1 cellular context compared by ENCODE assay signal in the genomic region with DNA sequence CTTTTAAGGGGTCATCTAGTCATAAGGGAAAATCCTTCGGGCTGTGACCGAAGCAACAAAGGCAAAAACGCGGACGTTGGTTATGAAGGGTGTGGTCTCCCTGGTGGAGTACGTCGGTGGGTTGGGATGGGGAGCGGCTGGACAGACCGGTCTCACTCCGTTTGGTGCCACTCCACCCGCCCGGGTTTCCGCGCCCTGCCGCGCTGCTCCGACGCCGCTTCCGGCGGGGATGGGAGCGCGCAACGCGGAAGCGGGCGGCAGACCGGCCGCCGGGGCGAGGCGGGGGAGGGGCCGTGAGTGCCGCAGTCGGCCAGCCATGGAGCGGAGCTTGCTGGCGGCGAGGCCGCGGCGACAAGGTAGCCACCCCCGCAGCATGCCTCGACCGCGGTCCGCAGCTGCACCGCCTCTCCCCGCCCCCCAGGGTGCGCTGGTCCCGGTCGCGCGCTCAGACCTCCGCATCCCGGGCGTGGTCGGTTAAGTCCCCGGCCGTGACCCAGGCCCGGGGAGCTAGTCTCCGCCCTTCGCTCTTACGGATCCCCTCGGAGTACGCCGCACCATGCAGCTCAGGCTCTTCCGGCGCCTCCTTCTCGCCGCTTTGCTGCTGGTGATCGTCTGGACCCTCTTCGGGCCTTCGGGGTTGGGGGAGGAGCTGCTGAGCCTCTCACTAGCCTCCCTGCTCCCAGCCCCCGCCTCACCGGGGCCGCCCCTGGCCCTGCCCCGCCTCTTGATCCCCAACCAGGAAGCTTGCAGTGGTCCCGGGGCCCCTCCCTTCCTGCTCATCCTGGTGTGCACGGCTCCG.
TF ChIP-seq lines count a peak whose summit lies in the region.

A gene with protein sequence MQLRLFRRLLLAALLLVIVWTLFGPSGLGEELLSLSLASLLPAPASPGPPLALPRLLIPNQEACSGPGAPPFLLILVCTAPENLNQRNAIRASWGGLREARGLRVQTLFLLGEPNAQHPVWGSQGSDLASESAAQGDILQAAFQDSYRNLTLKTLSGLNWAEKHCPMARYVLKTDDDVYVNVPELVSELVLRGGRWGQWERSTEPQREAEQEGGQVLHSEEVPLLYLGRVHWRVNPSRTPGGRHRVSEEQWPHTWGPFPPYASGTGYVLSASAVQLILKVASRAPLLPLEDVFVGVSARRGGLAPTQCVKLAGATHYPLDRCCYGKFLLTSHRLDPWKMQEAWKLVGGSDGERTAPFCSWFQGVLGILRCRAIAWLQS (plus strand): TSS at position 260 of the 799 bp plus-strand sequence. CDS start 297 bp downstream, at position 557.

TF ChIP-seq in K562, 482 proteins besides CTCF, POLR2A, EP300 and RAD21 (continued from another document and continues in another):
- TF ChIP-seq, protein P1, sequence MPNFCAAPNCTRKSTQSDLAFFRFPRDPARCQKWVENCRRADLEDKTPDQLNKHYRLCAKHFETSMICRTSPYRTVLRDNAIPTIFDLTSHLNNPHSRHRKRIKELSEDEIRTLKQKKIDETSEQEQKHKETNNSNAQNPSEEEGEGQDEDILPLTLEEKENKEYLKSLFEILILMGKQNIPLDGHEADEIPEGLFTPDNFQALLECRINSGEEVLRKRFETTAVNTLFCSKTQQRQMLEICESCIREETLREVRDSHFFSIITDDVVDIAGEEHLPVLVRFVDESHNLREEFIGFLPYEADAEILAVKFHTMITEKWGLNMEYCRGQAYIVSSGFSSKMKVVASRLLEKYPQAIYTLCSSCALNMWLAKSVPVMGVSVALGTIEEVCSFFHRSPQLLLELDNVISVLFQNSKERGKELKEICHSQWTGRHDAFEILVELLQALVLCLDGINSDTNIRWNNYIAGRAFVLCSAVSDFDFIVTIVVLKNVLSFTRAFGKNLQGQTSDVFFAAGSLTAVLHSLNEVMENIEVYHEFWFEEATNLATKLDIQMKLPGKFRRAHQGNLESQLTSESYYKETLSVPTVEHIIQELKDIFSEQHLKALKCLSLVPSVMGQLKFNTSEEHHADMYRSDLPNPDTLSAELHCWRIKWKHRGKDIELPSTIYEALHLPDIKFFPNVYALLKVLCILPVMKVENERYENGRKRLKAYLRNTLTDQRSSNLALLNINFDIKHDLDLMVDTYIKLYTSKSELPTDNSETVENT (CRISPR knock-in tag; IDR thresholded peaks at IDR 0.05) = peak; percentile 90
- TF ChIP-seq, protein P2, sequence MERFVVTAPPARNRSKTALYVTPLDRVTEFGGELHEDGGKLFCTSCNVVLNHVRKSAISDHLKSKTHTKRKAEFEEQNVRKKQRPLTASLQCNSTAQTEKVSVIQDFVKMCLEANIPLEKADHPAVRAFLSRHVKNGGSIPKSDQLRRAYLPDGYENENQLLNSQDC (CRISPR knock-in tag; IDR thresholded peaks at IDR 0.05) = no peak
- TF ChIP-seq SAFB (IDR thresholded peaks at IDR 0.05; ENCODE audit: borderline replicate concordance, low read depth, low read length) = 0 out of 2 replicates have a peak, but pooled peaks have one; percentile 52
- TF ChIP-seq FOXA1 (IDR thresholded peaks at IDR 0.05; ENCODE audit: borderline replicate concordance) = no peak
- peak; percentile 81; the same call in 1 of the 2 replicates for TF ChIP-seq FOXP1 (CRISPR knock-in tag; IDR thresholded peaks at IDR 0.05)
- TF ChIP-seq NCOA2 (IDR thresholded peaks at IDR 0.05; ENCODE audit: partially characterized antibody in 2 of 2) = no peak
- TF ChIP-seq ZNF121 (CRISPR knock-in tag; conservative IDR thresholded peaks at IDR 0.05) = no peak
- TF ChIP-seq YBX1 (IDR thresholded peaks at IDR 0.05) = no peak
- TF ChIP-seq, protein P3, sequence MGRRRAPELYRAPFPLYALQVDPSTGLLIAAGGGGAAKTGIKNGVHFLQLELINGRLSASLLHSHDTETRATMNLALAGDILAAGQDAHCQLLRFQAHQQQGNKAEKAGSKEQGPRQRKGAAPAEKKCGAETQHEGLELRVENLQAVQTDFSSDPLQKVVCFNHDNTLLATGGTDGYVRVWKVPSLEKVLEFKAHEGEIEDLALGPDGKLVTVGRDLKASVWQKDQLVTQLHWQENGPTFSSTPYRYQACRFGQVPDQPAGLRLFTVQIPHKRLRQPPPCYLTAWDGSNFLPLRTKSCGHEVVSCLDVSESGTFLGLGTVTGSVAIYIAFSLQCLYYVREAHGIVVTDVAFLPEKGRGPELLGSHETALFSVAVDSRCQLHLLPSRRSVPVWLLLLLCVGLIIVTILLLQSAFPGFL (CRISPR knock-in tag; IDR thresholded peaks at IDR 0.05) = no peak
- TF ChIP-seq ATF7 (IDR thresholded peaks at IDR 0.05) = no peak; the same call in none of the 2 replicates
- TF ChIP-seq CHD2 (IDR thresholded peaks at IDR 0.05; ENCODE audit: low read depth, low read length) = peak; percentile 78
- TF ChIP-seq BRF1 (IDR thresholded peaks at IDR 0.05; ENCODE audit: borderline replicate concordance, extremely low read depth, insufficient read length) = no peak
- TF ChIP-seq PTRF (tag; IDR thresholded peaks at IDR 0.05) = no peak
- no peak for TF ChIP-seq BCOR (IDR thresholded peaks at IDR 0.05)
- no peak for TF ChIP-seq MEF2A (IDR thresholded peaks at IDR 0.05; ENCODE audit: control insufficient read depth, low read depth, low read length)
- peak; percentile 91 for TF ChIP-seq L3MBTL2 (IDR thresholded peaks at IDR 0.05)
- no peak for TF ChIP-seq IRF2 (CRISPR knock-in tag; IDR thresholded peaks at IDR 0.05)
- TF ChIP-seq, protein P4, sequence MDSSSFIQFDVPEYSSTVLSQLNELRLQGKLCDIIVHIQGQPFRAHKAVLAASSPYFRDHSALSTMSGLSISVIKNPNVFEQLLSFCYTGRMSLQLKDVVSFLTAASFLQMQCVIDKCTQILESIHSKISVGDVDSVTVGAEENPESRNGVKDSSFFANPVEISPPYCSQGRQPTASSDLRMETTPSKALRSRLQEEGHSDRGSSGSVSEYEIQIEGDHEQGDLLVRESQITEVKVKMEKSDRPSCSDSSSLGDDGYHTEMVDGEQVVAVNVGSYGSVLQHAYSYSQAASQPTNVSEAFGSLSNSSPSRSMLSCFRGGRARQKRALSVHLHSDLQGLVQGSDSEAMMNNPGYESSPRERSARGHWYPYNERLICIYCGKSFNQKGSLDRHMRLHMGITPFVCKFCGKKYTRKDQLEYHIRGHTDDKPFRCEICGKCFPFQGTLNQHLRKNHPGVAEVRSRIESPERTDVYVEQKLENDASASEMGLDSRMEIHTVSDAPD (CRISPR knock-in tag; IDR thresholded peaks at IDR 0.05) = no peak
- TF ChIP-seq GTF2E2 (tag; IDR thresholded peaks at IDR 0.05) = no peak
- peak; percentile 84; the same call in 1 of the 2 replicates for TF ChIP-seq KLF13 (tag; IDR thresholded peaks at IDR 0.05; ENCODE audit: borderline replicate concordance, low read depth)
- peak; percentile 55; the same call in 1 of the 2 replicates for TF ChIP-seq TCF7 (IDR thresholded peaks at IDR 0.05; ENCODE audit: borderline replicate concordance)
- no peak for TF ChIP-seq RFX1 (IDR thresholded peaks at IDR 0.05)
- TF ChIP-seq, protein P5, sequence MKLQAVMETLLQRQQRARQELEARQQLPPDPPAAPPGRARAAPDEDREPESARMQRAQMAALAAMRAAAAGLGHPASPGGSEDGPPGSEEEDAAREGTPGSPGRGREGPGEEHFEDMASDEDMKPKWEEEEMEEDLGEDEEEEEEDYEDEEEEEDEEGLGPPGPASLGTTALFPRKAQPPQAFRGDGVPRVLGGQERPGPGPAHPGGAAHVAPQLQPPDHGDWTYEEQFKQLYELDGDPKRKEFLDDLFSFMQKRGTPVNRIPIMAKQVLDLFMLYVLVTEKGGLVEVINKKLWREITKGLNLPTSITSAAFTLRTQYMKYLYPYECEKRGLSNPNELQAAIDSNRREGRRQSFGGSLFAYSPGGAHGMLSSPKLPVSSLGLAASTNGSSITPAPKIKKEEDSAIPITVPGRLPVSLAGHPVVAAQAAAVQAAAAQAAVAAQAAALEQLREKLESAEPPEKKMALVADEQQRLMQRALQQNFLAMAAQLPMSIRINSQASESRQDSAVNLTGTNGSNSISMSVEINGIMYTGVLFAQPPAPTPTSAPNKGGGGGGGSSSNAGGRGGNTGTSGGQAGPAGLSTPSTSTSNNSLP (IDR thresholded peaks at IDR 0.05; ENCODE audit: borderline replicate concordance, low read depth, low read length) = 0 out of 2 replicates have a peak, but pooled peaks have one; percentile 7
- no peak for TF ChIP-seq ZNF354B (CRISPR knock-in tag; IDR thresholded peaks at IDR 0.05)
- peak; percentile 89 for TF ChIP-seq GABPB1 (CRISPR knock-in tag; IDR thresholded peaks at IDR 0.05)
- no peak; the same call in none of the 2 replicates for TF ChIP-seq ZNF436 (CRISPR knock-in tag; IDR thresholded peaks at IDR 0.05)
- TF ChIP-seq KAT7 (CRISPR knock-in tag; IDR thresholded peaks at IDR 0.05; ENCODE audit: borderline replicate concordance) = peak; percentile 95; the same call in 1 of the 2 replicates
- no peak; a peak in 1 of 4 replicates for TF ChIP-seq FOXA3 (CRISPR knock-in tag; conservative IDR thresholded peaks at IDR 0.05 in 1 of 2, IDR thresholded peaks at IDR 0.05 in 1 of 2)
- peak; percentile 72; the same call in 1 of the 2 replicates for TF ChIP-seq TGIF2 (CRISPR knock-in tag; IDR thresholded peaks at IDR 0.05)
- TF ChIP-seq, protein P6, sequence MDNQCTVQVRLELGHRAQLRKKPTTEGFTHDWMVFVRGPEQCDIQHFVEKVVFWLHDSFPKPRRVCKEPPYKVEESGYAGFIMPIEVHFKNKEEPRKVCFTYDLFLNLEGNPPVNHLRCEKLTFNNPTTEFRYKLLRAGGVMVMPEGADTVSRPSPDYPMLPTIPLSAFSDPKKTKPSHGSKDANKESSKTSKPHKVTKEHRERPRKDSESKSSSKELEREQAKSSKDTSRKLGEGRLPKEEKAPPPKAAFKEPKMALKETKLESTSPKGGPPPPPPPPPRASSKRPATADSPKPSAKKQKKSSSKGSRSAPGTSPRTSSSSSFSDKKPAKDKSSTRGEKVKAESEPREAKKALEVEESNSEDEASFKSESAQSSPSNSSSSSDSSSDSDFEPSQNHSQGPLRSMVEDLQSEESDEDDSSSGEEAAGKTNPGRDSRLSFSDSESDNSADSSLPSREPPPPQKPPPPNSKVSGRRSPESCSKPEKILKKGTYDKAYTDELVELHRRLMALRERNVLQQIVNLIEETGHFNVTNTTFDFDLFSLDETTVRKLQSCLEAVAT (IDR thresholded peaks at IDR 0.05) = no peak
- TF ChIP-seq, protein P7, sequence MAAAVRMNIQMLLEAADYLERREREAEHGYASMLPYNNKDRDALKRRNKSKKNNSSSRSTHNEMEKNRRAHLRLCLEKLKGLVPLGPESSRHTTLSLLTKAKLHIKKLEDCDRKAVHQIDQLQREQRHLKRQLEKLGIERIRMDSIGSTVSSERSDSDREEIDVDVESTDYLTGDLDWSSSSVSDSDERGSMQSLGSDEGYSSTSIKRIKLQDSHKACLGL (CRISPR knock-in tag; IDR thresholded peaks at IDR 0.05; ENCODE audit: borderline replicate concordance, poor library complexity, severe bottlenecking) = no peak
- TF ChIP-seq, protein P8, sequence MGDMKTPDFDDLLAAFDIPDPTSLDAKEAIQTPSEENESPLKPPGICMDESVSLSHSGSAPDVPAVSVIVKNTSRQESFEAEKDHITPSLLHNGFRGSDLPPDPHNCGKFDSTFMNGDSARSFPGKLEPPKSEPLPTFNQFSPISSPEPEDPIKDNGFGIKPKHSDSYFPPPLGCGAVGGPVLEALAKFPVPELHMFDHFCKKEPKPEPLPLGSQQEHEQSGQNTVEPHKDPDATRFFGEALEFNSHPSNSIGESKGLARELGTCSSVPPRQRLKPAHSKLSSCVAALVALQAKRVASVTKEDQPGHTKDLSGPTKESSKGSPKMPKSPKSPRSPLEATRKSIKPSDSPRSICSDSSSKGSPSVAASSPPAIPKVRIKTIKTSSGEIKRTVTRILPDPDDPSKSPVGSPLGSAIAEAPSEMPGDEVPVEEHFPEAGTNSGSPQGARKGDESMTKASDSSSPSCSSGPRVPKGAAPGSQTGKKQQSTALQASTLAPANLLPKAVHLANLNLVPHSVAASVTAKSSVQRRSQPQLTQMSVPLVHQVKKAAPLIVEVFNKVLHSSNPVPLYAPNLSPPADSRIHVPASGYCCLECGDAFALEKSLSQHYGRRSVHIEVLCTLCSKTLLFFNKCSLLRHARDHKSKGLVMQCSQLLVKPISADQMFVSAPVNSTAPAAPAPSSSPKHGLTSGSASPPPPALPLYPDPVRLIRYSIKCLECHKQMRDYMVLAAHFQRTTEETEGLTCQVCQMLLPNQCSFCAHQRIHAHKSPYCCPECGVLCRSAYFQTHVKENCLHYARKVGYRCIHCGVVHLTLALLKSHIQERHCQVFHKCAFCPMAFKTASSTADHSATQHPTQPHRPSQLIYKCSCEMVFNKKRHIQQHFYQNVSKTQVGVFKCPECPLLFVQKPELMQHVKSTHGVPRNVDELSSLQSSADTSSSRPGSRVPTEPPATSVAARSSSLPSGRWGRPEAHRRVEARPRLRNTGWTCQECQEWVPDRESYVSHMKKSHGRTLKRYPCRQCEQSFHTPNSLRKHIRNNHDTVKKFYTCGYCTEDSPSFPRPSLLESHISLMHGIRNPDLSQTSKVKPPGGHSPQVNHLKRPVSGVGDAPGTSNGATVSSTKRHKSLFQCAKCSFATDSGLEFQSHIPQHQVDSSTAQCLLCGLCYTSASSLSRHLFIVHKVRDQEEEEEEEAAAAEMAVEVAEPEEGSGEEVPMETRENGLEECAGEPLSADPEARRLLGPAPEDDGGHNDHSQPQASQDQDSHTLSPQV (IDR thresholded peaks at IDR 0.05) = peak; percentile 88
- TF ChIP-seq ZNF263 (CRISPR knock-in tag; IDR thresholded peaks at IDR 0.05; ENCODE audit: borderline replicate concordance) = peak; percentile 69; the same call in 1 of the 2 replicates
- no peak for TF ChIP-seq STAT5B (CRISPR knock-in tag; IDR thresholded peaks at IDR 0.05)
- peak; percentile 99 for TF ChIP-seq ILF3 (IDR thresholded peaks at IDR 0.05; ENCODE audit: borderline replicate concordance)
- peak; percentile 93 to 97 for TF ChIP-seq MAZ (CRISPR knock-in tag; conservative IDR thresholded peaks at IDR 0.05 in 1 of 2, IDR thresholded peaks at IDR 0.05 in 1 of 2)
- TF ChIP-seq MCM7 (IDR thresholded peaks at IDR 0.05) = no peak
- TF ChIP-seq, protein P9, sequence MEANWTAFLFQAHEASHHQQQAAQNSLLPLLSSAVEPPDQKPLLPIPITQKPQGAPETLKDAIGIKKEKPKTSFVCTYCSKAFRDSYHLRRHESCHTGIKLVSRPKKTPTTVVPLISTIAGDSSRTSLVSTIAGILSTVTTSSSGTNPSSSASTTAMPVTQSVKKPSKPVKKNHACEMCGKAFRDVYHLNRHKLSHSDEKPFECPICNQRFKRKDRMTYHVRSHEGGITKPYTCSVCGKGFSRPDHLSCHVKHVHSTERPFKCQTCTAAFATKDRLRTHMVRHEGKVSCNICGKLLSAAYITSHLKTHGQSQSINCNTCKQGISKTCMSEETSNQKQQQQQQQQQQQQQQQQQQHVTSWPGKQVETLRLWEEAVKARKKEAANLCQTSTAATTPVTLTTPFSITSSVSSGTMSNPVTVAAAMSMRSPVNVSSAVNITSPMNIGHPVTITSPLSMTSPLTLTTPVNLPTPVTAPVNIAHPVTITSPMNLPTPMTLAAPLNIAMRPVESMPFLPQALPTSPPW (CRISPR knock-in tag; IDR thresholded peaks at IDR 0.05) = peak; percentile 83
- TF ChIP-seq ZNF561 (CRISPR knock-in tag; conservative IDR thresholded peaks at IDR 0.05) = 0 out of 2 replicates have a peak, but pooled peaks have one; percentile 42
- TF ChIP-seq ZFP1 (CRISPR knock-in tag; IDR thresholded peaks at IDR 0.05) = no peak
